Comparison of ENCODE assay signal across 10 cellular contexts in the genomic region with DNA sequence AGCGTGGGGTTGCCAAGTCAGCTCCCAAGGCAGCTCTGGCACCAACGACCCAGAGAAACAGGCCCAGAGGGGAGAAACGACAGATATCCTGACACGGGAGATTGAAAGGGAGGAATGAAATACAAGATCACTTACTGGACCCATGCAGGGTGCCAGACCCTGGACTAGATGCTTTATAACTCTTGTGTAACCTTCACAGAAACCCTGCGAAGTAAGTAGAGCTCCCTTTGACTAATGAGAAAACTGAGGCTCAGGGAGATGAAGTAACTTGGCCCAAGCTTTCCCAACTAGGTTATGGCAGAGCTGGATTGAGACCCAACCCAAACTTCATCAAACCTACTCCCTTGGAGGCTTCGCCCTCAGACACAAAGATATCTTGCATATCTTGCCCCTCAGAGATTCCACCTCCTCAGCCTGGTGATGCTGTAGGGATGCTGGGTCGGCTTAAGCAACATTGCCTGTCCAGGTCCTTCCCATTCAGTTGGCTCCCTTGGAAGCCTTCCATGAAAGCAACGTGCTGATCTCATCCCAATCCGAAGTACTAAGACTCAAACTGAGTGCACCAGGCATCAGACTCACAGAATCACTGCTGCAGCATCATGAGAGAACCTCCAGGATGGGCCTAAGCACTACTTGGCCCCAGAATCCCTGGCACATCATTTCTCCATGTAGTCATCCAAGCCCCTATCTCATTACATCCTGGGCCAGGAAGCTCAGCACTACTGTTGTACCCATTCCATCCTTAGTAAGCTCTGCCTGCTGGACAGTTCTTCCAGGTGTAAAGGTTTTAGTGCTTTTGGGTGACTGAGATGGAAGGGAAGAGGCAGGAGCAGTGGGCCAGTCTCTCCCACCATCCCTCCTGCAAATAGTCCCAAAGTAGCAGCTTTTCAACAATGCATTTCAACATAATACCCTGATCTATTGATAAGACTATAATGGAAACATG. TPM values are rescaled to one million over a fixed set of nuclear protein-coding genes. Genes with fewer than 3 reads are reported as not detected.
A peak's percentile ranks its signal among the peaks of the same experiment; 100 is the strongest.
DNase-seq lines count a peak whose midpoint lies in the region; ATAC-seq and TF ChIP-seq lines count a peak whose summit lies in the region.
"Had no signal": no experiment of that assay in that cellular context is flagged by ENCODE, and none has a peak within 500 bp of the region (broad histone marks: within the 10 kb centered on the region; RNA-seq: fewer than 3 reads in every experiment).

No MANE protein-coding gene starts in this region.

- H4K20me1 ChIP-seq in BLaER1, result no peaks in the 10 kb centered on the region
- no peaks in the 10 kb centered on the region for H4K20me1 ChIP-seq in neural cell (ENCODE audit: insufficient read depth)

- peak overlapping the region; percentile 31 for H2AFZ ChIP-seq in neural cell (ENCODE audit: low read depth, low read length)

- peaks cover 67% of the 10 kb centered on the region for H3K27me3 Mint-ChIP-seq in activated CD8-positive, alpha-beta memory T cell treated with anti-CD3 and anti-CD28 coated beads, Interleukin-2, amount 10 ng/mL, durations not matched to agents 7 days and 5 days

- H3F3A ChIP-seq in neural cell (ENCODE audit: insufficient read depth, low read length, poor library complexity, severe bottlenecking), result no peaks in the 10 kb centered on the region

- peak overlapping the region; percentile 60; the same call in 1 of the 2 replicates for H3K9ac ChIP-seq in BLaER1
- peak overlapping the region; percentile 90 for H3K9ac ChIP-seq in HUES64 (ENCODE audit: low read depth, low read length)
- H3K9ac ChIP-seq in colonic mucosa (ENCODE audit: low read depth in 2 of 2, low read length in 2 of 2), result peak overlapping the region in 1 of 2 donors; percentile 65
- peak overlapping the region; percentile 53 for H3K9ac ChIP-seq in neural cell (ENCODE audit: low read length)

- ATAC-seq in HG03378 (IDR thresholded peaks at IDR 0.05; ENCODE audit: unreplicated experiment), result no peak
- no peak for ATAC-seq in activated CD8-positive, alpha-beta memory T cell treated with anti-CD3 and anti-CD28 coated beads, Interleukin-2, amount 10 ng/mL, durations not matched to agents 7 days and 5 days

- no peaks in the 10 kb centered on the region for H3K9me3 ChIP-seq in BLaER1
- H3K9me3 ChIP-seq in HUES64 (ENCODE audit: insufficient read depth, low read depth, low read length), result no peaks in the 10 kb centered on the region
- no peaks in the 10 kb centered on the region for H3K9me3 ChIP-seq in colonic mucosa
- no peaks in the 10 kb centered on the region for H3K9me3 ChIP-seq in neural cell (ENCODE audit: low read length)

- H3K4me1 ChIP-seq in BLaER1, result peaks cover 46% of the 10 kb centered on the region
- peaks cover 20% of the 10 kb centered on the region; the same call in 1 of the 2 replicates for H3K4me1 ChIP-seq in HUES64 (ENCODE audit: insufficient read depth, low read length)
- H3K4me1 ChIP-seq in colonic mucosa, result peaks cover 7% of the 10 kb centered on the region

- WGBS in HUES64, result 56% methylated on average over 9 of the region's 9 CpGs

- no peaks in the 10 kb centered on the region for H3K9me2 ChIP-seq in neural cell (ENCODE audit: insufficient read depth, low read length)

- TF ChIP-seq EP300 in neural cell (conservative IDR thresholded peaks at IDR 0.05; ENCODE audit: poor library complexity, severe bottlenecking), result no peak

- H3K4me3 ChIP-seq in BLaER1 (peak overlapping the region; percentile 68), HUES64 (ENCODE audit: low read length) (peak overlapping the region; percentile 89), colonic mucosa (no peak overlapping the region), neural cell (ENCODE audit: low read length) (peak overlapping the region; percentile 72)

- H3K27ac ChIP-seq in BLaER1, result no peak overlapping the region
- no peak overlapping the region for H3K27ac ChIP-seq in HUES64 (ENCODE audit: low read depth, low read length)
- H3K27ac ChIP-seq in colonic mucosa, result peak overlapping the region; percentile 49
- no peak overlapping the region for H3K27ac ChIP-seq in neural cell (ENCODE audit: low read length)

- peaks cover 6% of the 10 kb centered on the region for H3K4me1 Mint-ChIP-seq in activated CD8-positive, alpha-beta memory T cell treated with anti-CD3 and anti-CD28 coated beads, Interleukin-2, amount 10 ng/mL, durations not matched to agents 7 days and 5 days

- H3K27ac Mint-ChIP-seq in activated CD8-positive, alpha-beta memory T cell treated with anti-CD3 and anti-CD28 coated beads, Interleukin-2, amount 10 ng/mL, durations not matched to agents 7 days and 5 days, result no peak overlapping the region

- intact Hi-C loops in colonic mucosa (cut with DNase I), result no loop called here

- H3K36me3 ChIP-seq in BLaER1 (no peaks in the 10 kb centered on the region), HUES64 (ENCODE audit: insufficient read depth, low read length) (0 out of 2 replicates have a peak, but pooled peaks cover 2% of the 10 kb centered on the region), colonic mucosa (no peaks in the 10 kb centered on the region), neural cell (ENCODE audit: insufficient read depth, low read length) (no peaks in the 10 kb centered on the region)

- peaks cover 19% of the 10 kb centered on the region for H3K79me2 ChIP-seq in neural cell (replicated peaks; ENCODE audit: insufficient read depth, low read length)

- H3K27me3 ChIP-seq in BLaER1, result no peaks in the 10 kb centered on the region
- H3K27me3 ChIP-seq in HUES64 (ENCODE audit: insufficient read depth, low read length), result no peaks in the 10 kb centered on the region
- no peaks in the 10 kb centered on the region for H3K27me3 ChIP-seq in colonic mucosa
- H3K27me3 ChIP-seq in neural cell (ENCODE audit: insufficient read depth, low read depth, low read length), result no peaks in the 10 kb centered on the region

- CTCF ChIA-PET in activated CD8-positive, alpha-beta memory T cell treated with anti-CD3 and anti-CD28 coated beads, Interleukin-2, amount 10 ng/mL, durations not matched to agents 7 days and 5 days (lab: Charles Lee), result interaction anchor here (0.7 to 5.6 kb wide), 11 partner anchors 10 to 169 kb away, joined by 3 to 39 read pairs (median 4); a partner anchor contains a TSS

- H3K9me3 Mint-ChIP-seq in activated CD8-positive, alpha-beta memory T cell treated with anti-CD3 and anti-CD28 coated beads, Interleukin-2, amount 10 ng/mL, durations not matched to agents 7 days and 5 days (ENCODE audit: low read depth), result no peaks in the 10 kb centered on the region

- H3K4me2 ChIP-seq in BLaER1 (peak overlapping the region; percentile 91), neural cell (ENCODE audit: low read length) (no peak overlapping the region)

- no peaks in the 10 kb centered on the region for H3K36me3 Mint-ChIP-seq in activated CD8-positive, alpha-beta memory T cell treated with anti-CD3 and anti-CD28 coated beads, Interleukin-2, amount 10 ng/mL, durations not matched to agents 7 days and 5 days

- no peak overlapping the region for H3K4me3 Mint-ChIP-seq in activated CD8-positive, alpha-beta memory T cell treated with anti-CD3 and anti-CD28 coated beads, Interleukin-2, amount 10 ng/mL, durations not matched to agents 7 days and 5 days

- TF ChIP-seq CTCF in colonic mucosa (IDR thresholded peaks at IDR 0.05) (no peak), neural cell (IDR thresholded peaks at IDR 0.05; ENCODE audit: poor library complexity, severe bottlenecking) (no peak)

- no peak for TF ChIP-seq RAD21 in neural cell (conservative IDR thresholded peaks at IDR 0.05)

- no peak for DNase-seq in colonic mucosa
- no peak for DNase-seq in activated CD8-positive, alpha-beta memory T cell treated with anti-CD3 and anti-CD28 coated beads, Interleukin-2, amount 10 ng/mL, durations not matched to agents 7 days and 5 days
- no peak for DNase-seq in NCI-H345 (lab: John Stamatoyannopoulos, UW)
- no peak for DNase-seq in COR-L47 (lab: John Stamatoyannopoulos, UW)
- DNase-seq: GDM1, MV-4-11 had no signal

TF ChIP-seq in neural cell, 6 proteins besides CTCF, POLR2A, EP300 and RAD21 (continues in another document):
- no peak for TF ChIP-seq EZH2 (IDR thresholded peaks at IDR 0.05; ENCODE audit: borderline replicate concordance, insufficient read depth, low read length, poor library complexity, severe bottlenecking)
- no peak for TF ChIP-seq SMC3 (conservative IDR thresholded peaks at IDR 0.05; ENCODE audit: poor library complexity)
- TF ChIP-seq MXI1 (conservative IDR thresholded peaks at IDR 0.05; ENCODE audit: poor library complexity, severe bottlenecking), result no peak
- no peak for TF ChIP-seq POLR2AphosphoS5 (IDR thresholded peaks at IDR 0.05)

RNA-seq across cellular contexts. Expression of a gene that starts 1.1 kb away (rescaled TPM):
- polyA plus RNA-seq in HUES64 (2013, experiment 1 of 2), result 14.7 TPM
- 12.9 TPM for polyA plus RNA-seq in HUES64 (2013, experiment 2 of 2)
- 10 to 100 TPM; 14.1 to 41.8 TPM for total RNA-seq in colonic mucosa
- polyA plus RNA-seq in neural cell, result 10.7 and 11.8 TPM in 2 replicates
- 10.3 and 11.2 TPM in 2 replicates for polyA minus RNA-seq in neural cell
- total RNA-seq in activated CD8-positive, alpha-beta memory T cell treated with anti-CD3 and anti-CD28 coated beads, Interleukin-2, amount 10 ng/mL, durations not matched to agents 7 days and 5 days, result not detected

RNA-seq across cellular contexts. Expression of a gene that starts 7.5 kb away (rescaled TPM):
- polyA plus RNA-seq in HUES64 (2013, experiment 1 of 2), result not detected
- not detected for polyA plus RNA-seq in HUES64 (2013, experiment 2 of 2)
- total RNA-seq in colonic mucosa, result not detected
- polyA plus RNA-seq in neural cell, result not detected in 2 replicates
- polyA minus RNA-seq in neural cell, result not detected in 2 replicates
- total RNA-seq in activated CD8-positive, alpha-beta memory T cell treated with anti-CD3 and anti-CD28 coated beads, Interleukin-2, amount 10 ng/mL, durations not matched to agents 7 days and 5 days, result not detected

RNA-seq across cellular contexts. Expression of a gene that starts 21.2 kb away (rescaled TPM):
- polyA plus RNA-seq in HUES64 (2013, experiment 1 of 2), result 50.9 TPM
- 46.5 TPM for polyA plus RNA-seq in HUES64 (2013, experiment 2 of 2)
- 100 to 1,000 TPM; 354 to 515 TPM for total RNA-seq in colonic mucosa
- 0.52 and 0.90 TPM in 2 replicates for polyA plus RNA-seq in neural cell
- polyA minus RNA-seq in neural cell, result not detected in 2 replicates
- total RNA-seq in activated CD8-positive, alpha-beta memory T cell treated with anti-CD3 and anti-CD28 coated beads, Interleukin-2, amount 10 ng/mL, durations not matched to agents 7 days and 5 days, result 100 to 1,000 TPM; 479 to 513 TPM

RNA-seq across cellular contexts. Expression of a gene that starts 46.5 kb away (rescaled TPM):
- not detected for polyA plus RNA-seq in HUES64 (2013, experiment 1 of 2)
- polyA plus RNA-seq in HUES64 (2013, experiment 2 of 2), result 0.38 TPM
- under 1 TPM in 1 of 2 donors, not detected in 1; 0.30 TPM for total RNA-seq in colonic mucosa
- 0.12 TPM in 1 of 2 replicates, not detected in the other for polyA plus RNA-seq in neural cell
- not detected in 2 replicates for polyA minus RNA-seq in neural cell
- total RNA-seq in activated CD8-positive, alpha-beta memory T cell treated with anti-CD3 and anti-CD28 coated beads, Interleukin-2, amount 10 ng/mL, durations not matched to agents 7 days and 5 days, result 1 to 10 TPM; 1.3 to 1.6 TPM

Comparison
In these comparisons a context has a peak if more than half of its experiments do, and no peak if none do; other contexts are left out.
1. RNA of a gene that starts 1.1 kb away (total RNA-seq): 14.1 to 41.8 TPM in colonic mucosa; not detected in activated CD8-positive, alpha-beta memory T cell treated with anti-CD3 and anti-CD28 coated beads, Interleukin-2, amount 10 ng/mL, durations not matched to agents 7 days and 5 days; every median in the first group is over 10 times any median in the second.